ENCODE assay signal across 16 cellular contexts in genomic region chr18:25399554-25399953, GRCh38. TPM values are rescaled to one million over a fixed set of nuclear protein-coding genes. Genes with fewer than 3 reads are reported as not detected.
A peak's percentile ranks its signal among the peaks of the same experiment; 100 is the strongest.
DNase-seq lines count a peak whose midpoint lies in the region; ATAC-seq and TF ChIP-seq lines count a peak whose summit lies in the region.
"Had no signal": no experiment of that assay in that cellular context is flagged by ENCODE, and none has a peak within 500 bp of the region (broad histone marks: within the 10 kb centered on the region; RNA-seq: fewer than 3 reads in every experiment).

No MANE protein-coding gene starts in this region.

- DNase-seq in GM23248, result peak; percentile 43
- peak; percentile 92 for DNase-seq in SK-N-DZ (ENCODE audit: low spot score)
- peak; percentile 23 for DNase-seq in hepatocyte (ENCODE audit: low spot score)
- DNase-seq in smooth muscle cell (lab: John Stamatoyannopoulos, UW; ENCODE audit: unreplicated experiment), result no peak
- DNase-seq in stimulated activated CD4-positive, alpha-beta T cell treated with anti-CD3 and anti-CD28 coated beads, Interleukin-4, amount 100 ng/mL, for 24 hours, result no peak
- DNase-seq in DMS 273 (lab: John Stamatoyannopoulos, UW; ENCODE audit: unreplicated experiment), result no peak
- DNase-seq: activated CD8-positive, alpha-beta memory T cell treated with anti-CD3 and anti-CD28 coated beads for 24 hours; activated T-cell treated with anti-CD3 and anti-CD28 coated beads, Interleukin-2, amount 50 U/mL, for 48 hours; COR-L47; left colon; NCI-H526 treated with DMSO at 0.1 percent for 48 hours; nephron progenitor cell; PC-9 had no signal

- in situ Hi-C loops in GM23248 (cut with MboI), result no loop called here

- H3K36me3 ChIP-seq in GM23248 (ENCODE audit: low read depth) (no peaks in the 10 kb centered on the region), hepatocyte (replicated peaks; ENCODE audit: insufficient read depth, low read depth) (no peaks in the 10 kb centered on the region), smooth muscle cell (ENCODE audit: low read depth) (no peaks in the 10 kb centered on the region)

- H3K4me2 ChIP-seq in GM23248 (ENCODE audit: unreplicated experiment) (peak overlapping the region; percentile 6), hepatocyte (no peak overlapping the region), smooth muscle cell (peak overlapping the region; percentile 45)
- H3K4me2 ChIP-seq: PC-9 had no signal

- H3K9me2 ChIP-seq in GM23248 (ENCODE audit: insufficient read depth), result no peaks in the 10 kb centered on the region
- H3K9me2 ChIP-seq in hepatocyte (replicated peaks; ENCODE audit: insufficient read depth), result no peaks in the 10 kb centered on the region

- H3K4me3 ChIP-seq in GM23248 (no peak overlapping the region), hepatocyte (no peak overlapping the region), smooth muscle cell (no peak overlapping the region)
- H3K4me3 ChIP-seq: coronary artery, PC-9 had no signal

- peaks cover 14% of the 10 kb centered on the region for H3K4me1 ChIP-seq in GM23248 (ENCODE audit: insufficient read depth)
- H3K4me1 ChIP-seq in hepatocyte (ENCODE audit: insufficient read depth), result no peaks in the 10 kb centered on the region
- no peaks in the 10 kb centered on the region for H3K4me1 ChIP-seq in smooth muscle cell (ENCODE audit: low read depth)

- ATAC-seq in HG02938 (IDR thresholded peaks at IDR 0.05; ENCODE audit: unreplicated experiment), result no peak
- ATAC-seq: activated CD4-positive, CD25-positive, alpha-beta regulatory T cell treated with anti-CD3 and anti-CD28 coated beads, Interleukin-2, amount 50 U/mL, for 24 hours; left colon had no signal

- 0 out of 2 replicates have a peak, but pooled peaks cover 4% of the 10 kb centered on the region for H3F3A ChIP-seq in GM23248 (ENCODE audit: insufficient read depth)
- no peaks in the 10 kb centered on the region for H3F3A ChIP-seq in smooth muscle cell (ENCODE audit: low read depth)

- no peaks in the 10 kb centered on the region for H3K79me2 ChIP-seq in GM23248 (ENCODE audit: insufficient read depth)
- no peaks in the 10 kb centered on the region for H3K79me2 ChIP-seq in hepatocyte
- no peaks in the 10 kb centered on the region for H3K79me2 ChIP-seq in smooth muscle cell (ENCODE audit: low read depth)

- H3K27ac ChIP-seq in GM23248, result no peak overlapping the region
- no peak overlapping the region for H3K27ac ChIP-seq in hepatocyte
- peak overlapping the region; percentile 71 for H3K27ac ChIP-seq in smooth muscle cell (ENCODE audit: low read depth)
- H3K27ac ChIP-seq: coronary artery, PC-9 had no signal

- H2AFZ ChIP-seq in GM23248 (no peak overlapping the region), hepatocyte (no peak overlapping the region), smooth muscle cell (ENCODE audit: low read depth) (no peak overlapping the region)
- H2AFZ ChIP-seq: PC-9 had no signal

- H3K9me3 ChIP-seq in GM23248 (ENCODE audit: low read depth) (peaks cover 9% of the 10 kb centered on the region), hepatocyte (ENCODE audit: low read depth) (no peaks in the 10 kb centered on the region), smooth muscle cell (replicated peaks; ENCODE audit: low read depth) (peaks cover 9% of the 10 kb centered on the region)

- no peak overlapping the region for H3K9ac ChIP-seq in GM23248
- no peak overlapping the region for H3K9ac ChIP-seq in smooth muscle cell (ENCODE audit: low read depth)

- H4K20me1 ChIP-seq in GM23248 (ENCODE audit: insufficient read depth) (no peaks in the 10 kb centered on the region), hepatocyte (ENCODE audit: insufficient read depth, poor library complexity, severe bottlenecking) (no peaks in the 10 kb centered on the region), smooth muscle cell (ENCODE audit: low read depth) (no peaks in the 10 kb centered on the region)

- TF ChIP-seq CTCF in hepatocyte (IDR thresholded peaks at IDR 0.05; ENCODE audit: poor library complexity), result no peak
- TF ChIP-seq CTCF in smooth muscle cell (IDR thresholded peaks at IDR 0.05; ENCODE audit: borderline replicate concordance, insufficient read depth, poor library complexity, severe bottlenecking), result no peak

- H3K27me3 ChIP-seq in GM23248 (replicated peaks; ENCODE audit: insufficient read depth) (peaks cover 18% of the 10 kb centered on the region; the same call in 1 of the 2 replicates), hepatocyte (no peaks in the 10 kb centered on the region), smooth muscle cell (ENCODE audit: low read depth) (no peaks in the 10 kb centered on the region)

RNA-seq across cellular contexts. Expression of gene ZNF521, which starts 47.6 kb away (rescaled TPM):
- total RNA-seq in GM23248 (2014; rRNA removed; shearing (Covaris generic)), result 12.1 and 17.9 TPM in 2 replicates
- polyA plus RNA-seq in GM23248 (2016; fragmentation: Nextera tagmentation; extraction: Ambion mirVana) (6.3 and 7.8 TPM in 2 replicates), hepatocyte (9.0 and 11.1 TPM in 2 replicates), smooth muscle cell (19.9 and 21.8 TPM in 2 replicates)
- polyA plus RNA-seq in SK-N-DZ (2014; cell fraction: cytosol; rRNA removed), result 14.7 and 21.2 TPM in 2 replicates
- 6.6 and 58.0 TPM in 2 replicates for polyA plus RNA-seq in SK-N-DZ (2014; cell fraction: nucleus; rRNA removed)
- total RNA-seq in hepatocyte (13.3 and 16.3 TPM in 2 replicates), smooth muscle cell (36.4 and 43.8 TPM in 2 replicates)
- total RNA-seq: PC-9 had no signal

Comparison
In these comparisons a context has a peak if more than half of its experiments do, and no peak if none do; other contexts are left out.
1. DNase-seq: peak in GM23248 (single experiment), SK-N-DZ (single experiment) and hepatocyte (single experiment); none in smooth muscle cell (single experiment), stimulated activated CD4-positive, alpha-beta T cell treated with anti-CD3 and anti-CD28 coated beads, Interleukin-4, amount 100 ng/mL, for 24 hours (single experiment) and DMS 273 (single experiment).